9 cellular contexts compared by ENCODE assay signal in the genomic region with DNA sequence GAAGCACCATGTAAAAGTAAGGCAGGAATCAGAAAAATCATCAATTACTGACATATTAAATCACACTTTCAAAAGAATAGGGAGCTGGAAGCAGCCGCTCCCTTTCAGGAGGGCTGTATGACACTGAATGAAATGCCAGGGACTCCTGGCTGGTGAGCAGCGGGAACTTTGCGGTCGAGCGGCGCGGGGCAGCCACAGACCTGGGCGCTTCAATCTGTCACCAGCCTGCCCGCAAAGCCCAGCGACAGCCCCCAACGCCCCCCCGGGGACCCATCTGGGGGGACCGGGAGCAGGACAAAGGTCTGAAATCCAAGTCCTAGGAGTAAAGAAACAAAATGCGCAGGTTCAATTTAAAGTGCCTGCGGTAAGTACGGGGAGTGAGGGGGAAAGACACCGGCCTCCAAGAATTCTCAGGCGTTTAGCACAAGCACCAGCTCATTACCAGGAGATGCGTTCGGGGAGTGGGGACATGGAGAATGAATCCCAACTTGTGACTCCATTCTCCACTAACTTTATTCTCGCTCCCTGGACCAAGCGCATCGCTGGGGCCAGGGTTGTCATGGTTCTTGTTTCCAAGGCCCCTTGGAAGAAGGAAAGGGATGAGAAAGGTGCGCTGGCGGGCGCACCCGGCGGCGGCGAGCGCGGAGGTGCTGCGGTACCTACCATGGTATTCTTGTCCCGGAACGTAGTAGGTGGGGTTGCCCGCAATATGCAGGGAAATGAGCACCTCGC. TPM values are rescaled to one million over a fixed set of nuclear protein-coding genes. Genes with fewer than 3 reads are reported as not detected.
A peak's percentile ranks its signal among the peaks of the same experiment; 100 is the strongest.
DNase-seq lines count a peak whose midpoint lies in the region; ATAC-seq and TF ChIP-seq lines count a peak whose summit lies in the region.
"Had no signal": no experiment of that assay in that cellular context is flagged by ENCODE, and none has a peak within 500 bp of the region (broad histone marks: within the 10 kb centered on the region; RNA-seq: fewer than 3 reads in every experiment).

No MANE protein-coding gene starts in this region.

- peaks cover 5% of the 10 kb centered on the region for H3K4me1 ChIP-seq in neuron (ENCODE audit: insufficient read depth, low read length)
- H3K4me1 ChIP-seq in body of pancreas = peaks cover 21% of the 10 kb centered on the region

- H3K27me3 ChIP-seq in neuron (ENCODE audit: insufficient read depth, low read length) = peaks cover 73% of the 10 kb centered on the region
- H3K27me3 ChIP-seq in body of pancreas = peaks cover 0 to 8% of the 10 kb centered on the region in 2 donors

- H3K36me3 ChIP-seq in neuron (ENCODE audit: insufficient read depth, low read length) (no peaks in the 10 kb centered on the region), body of pancreas (replicated peaks in 1 of 2; ENCODE audit: insufficient read depth in 1 of 2, low read depth in 2 of 2) (no peaks in the 10 kb centered on the region)

- DNase-seq in COR-L47 (lab: John Stamatoyannopoulos, UW) = peak; percentile 22
- DNase-seq in NCI-H1092 treated with DMSO at 0.1 percent for 48 hours (lab: John Stamatoyannopoulos, UW) = peak; percentile 71
- DNase-seq in epithelial cell of esophagus (ENCODE audit: low read depth) = peak; percentile 3
- no peak for DNase-seq in activated T-cell treated with anti-CD3 and anti-CD28 coated beads, Interleukin-2, amount 50 U/mL, for 48 hours
- no peak for DNase-seq in body of pancreas
- DNase-seq: stimulated activated CD4-positive, alpha-beta T cell treated with anti-CD3 and anti-CD28 coated beads, Interleukin-1b, Interleukin-23, amount 100 ng/mL, for 48 hours had no signal

- H3K4me3 ChIP-seq in epithelial cell of esophagus (ENCODE audit: low read length) (no peak overlapping the region), neuron (ENCODE audit: low read length) (peak overlapping the region; percentile 46), body of pancreas (no peak overlapping the region)

- intact Hi-C loops in body of pancreas (cut with DNase I) = no loop called here

- 5 to 8% methylated on average over 33 to 37 of the region's 37 CpGs for WGBS in body of pancreas, 2 donors

- H3K27ac ChIP-seq in body of pancreas = no peak overlapping the region

- peak overlapping the region; percentile 65 for H2AFZ ChIP-seq in neuron (ENCODE audit: low read depth, low read length)

- ATAC-seq in GM18498 (IDR thresholded peaks at IDR 0.05; ENCODE audit: unreplicated experiment) (no peak), GM21390 (IDR thresholded peaks at IDR 0.05; ENCODE audit: unreplicated experiment) (no peak), body of pancreas (no peak)

- TF ChIP-seq CTCF in epithelial cell of esophagus (IDR thresholded peaks at IDR 0.05; ENCODE audit: insufficient read depth, low read depth, low read length, missing control alignments) (no peak), body of pancreas (IDR thresholded peaks at IDR 0.05) (no peak)

- no peak for TF ChIP-seq POLR2A in body of pancreas (IDR thresholded peaks at IDR 0.05)

- H3K9me3 ChIP-seq in neuron (ENCODE audit: low read length) (no peaks in the 10 kb centered on the region), body of pancreas (no peaks in the 10 kb centered on the region)

RNA-seq across cellular contexts. Expression of gene RELN, which starts 0.8 kb away (rescaled TPM):
- 1 to 10 TPM in 1 of 2 donors, under 1 TPM in 1; 0.33 to 3.9 TPM for total RNA-seq in body of pancreas

Comparison
In these comparisons a context has a peak if more than half of its experiments do, and no peak if none do; other contexts are left out.
1. DNase-seq: peak in COR-L47 (single experiment), NCI-H1092 treated with DMSO at 0.1 percent for 48 hours (single experiment) and epithelial cell of esophagus (single experiment); none in activated T-cell treated with anti-CD3 and anti-CD28 coated beads, Interleukin-2, amount 50 U/mL, for 48 hours (0 of 2) and body of pancreas (0 of 4).